Comparison of ENCODE assay signal across 12 cellular contexts in genomic region chr1:47624531-47624930, GRCh38.
DNase-seq lines count a peak whose midpoint lies in the region; ATAC-seq and TF ChIP-seq lines count a peak whose summit lies in the region.
"Had no signal": no experiment of that assay in that cellular context is flagged by ENCODE, and none has a peak within 500 bp of the region (broad histone marks: within the 10 kb centered on the region; RNA-seq: fewer than 3 reads in every experiment).

No MANE protein-coding gene starts in this region.

- H3K9me3 ChIP-seq in lung (ENCODE audit: control insufficient read depth in 2 of 2, insufficient read depth in 1 of 2, low read length in 1 of 2) = peaks cover 0 to 2% of the 10 kb centered on the region in 2 donors

- no peaks in the 10 kb centered on the region for H3K9me3 Mint-ChIP-seq in activated CD8-positive, alpha-beta memory T cell treated with anti-CD3 and anti-CD28 coated beads, Interleukin-2, amount 10 ng/mL, durations not matched to agents 7 days and 5 days (ENCODE audit: low read depth)
- H3K9me3 Mint-ChIP-seq in effector memory CD8-positive, alpha-beta T cell = no peaks in the 10 kb centered on the region
- H3K9me3 Mint-ChIP-seq: activated T-cell treated with anti-CD3 and anti-CD28 coated beads, Interleukin-2, amount 50 U/mL, for 4 hours had no signal

- H3K4me1 ChIP-seq in lung (ENCODE audit: control insufficient read depth in 2 of 2, insufficient read depth in 2 of 2, low read length in 2 of 2) = no peaks in the 10 kb centered on the region

- no peak overlapping the region for H3K27ac Mint-ChIP-seq in activated CD8-positive, alpha-beta memory T cell treated with anti-CD3 and anti-CD28 coated beads, Interleukin-2, amount 10 ng/mL, durations not matched to agents 7 days and 5 days
- H3K27ac Mint-ChIP-seq in effector memory CD8-positive, alpha-beta T cell = no peak overlapping the region
- H3K27ac Mint-ChIP-seq: naive thymus-derived CD4-positive, alpha-beta T cell had no signal

- DNase-seq in Daoy (ENCODE audit: low read depth) = peak; percentile 36
- peak; percentile 30 for DNase-seq in NCI-H1092 (lab: John Stamatoyannopoulos, UW)
- DNase-seq in activated CD8-positive, alpha-beta memory T cell treated with anti-CD3 and anti-CD28 coated beads, Interleukin-2, amount 10 ng/mL, durations not matched to agents 7 days and 5 days = peak; percentile 15
- peak; percentile 27 for DNase-seq in lung (ENCODE audit: low spot score)
- no peak for DNase-seq in caudate nucleus (lab: John Stamatoyannopoulos, UW)
- DNase-seq in effector memory CD8-positive, alpha-beta T cell = no peak
- DNase-seq: activated T-cell treated with anti-CD3 and anti-CD28 coated beads, Interleukin-2, amount 50 U/mL, for 4 hours; naive thymus-derived CD4-positive, alpha-beta T cell; NCI-H187 treated with DMSO at 0.1 percent for 48 hours; SW 1271 had no signal

- no peak overlapping the region for H3K27ac ChIP-seq in lung (ENCODE audit: low read depth in 1 of 2, low read length in 1 of 2)
- H3K27ac ChIP-seq in caudate nucleus (ENCODE audit: low read depth, low read length) = no peak overlapping the region

- peaks cover 4% of the 10 kb centered on the region for H3K27me3 Mint-ChIP-seq in activated CD8-positive, alpha-beta memory T cell treated with anti-CD3 and anti-CD28 coated beads, Interleukin-2, amount 10 ng/mL, durations not matched to agents 7 days and 5 days
- peaks cover 35 to 71% of the 10 kb centered on the region in 2 donors for H3K27me3 Mint-ChIP-seq in effector memory CD8-positive, alpha-beta T cell

- no peaks in the 10 kb centered on the region for H3K4me1 Mint-ChIP-seq in activated CD8-positive, alpha-beta memory T cell treated with anti-CD3 and anti-CD28 coated beads, Interleukin-2, amount 10 ng/mL, durations not matched to agents 7 days and 5 days
- H3K4me1 Mint-ChIP-seq in effector memory CD8-positive, alpha-beta T cell (ENCODE audit: low read depth in 2 of 2) = no peaks in the 10 kb centered on the region
- H3K4me1 Mint-ChIP-seq: naive thymus-derived CD4-positive, alpha-beta T cell had no signal

- H3K36me3 Mint-ChIP-seq in activated CD8-positive, alpha-beta memory T cell treated with anti-CD3 and anti-CD28 coated beads, Interleukin-2, amount 10 ng/mL, durations not matched to agents 7 days and 5 days = no peaks in the 10 kb centered on the region
- H3K36me3 Mint-ChIP-seq in effector memory CD8-positive, alpha-beta T cell (ENCODE audit: insufficient read depth) = peaks cover 4% of the 10 kb centered on the region
- H3K36me3 Mint-ChIP-seq: naive thymus-derived CD4-positive, alpha-beta T cell had no signal

- WGBS in lung, 2 donors = 49 to 68% methylated on average over 4 of the region's 4 CpGs

- no peak overlapping the region for H3K4me3 Mint-ChIP-seq in activated CD8-positive, alpha-beta memory T cell treated with anti-CD3 and anti-CD28 coated beads, Interleukin-2, amount 10 ng/mL, durations not matched to agents 7 days and 5 days
- H3K4me3 Mint-ChIP-seq in effector memory CD8-positive, alpha-beta T cell = no peak overlapping the region
- H3K4me3 Mint-ChIP-seq: activated T-cell treated with anti-CD3 and anti-CD28 coated beads, Interleukin-2, amount 50 U/mL, for 4 hours; naive thymus-derived CD4-positive, alpha-beta T cell had no signal

- no peaks in the 10 kb centered on the region for H3K36me3 ChIP-seq in lung (ENCODE audit: control insufficient read depth in 2 of 2, insufficient read depth in 2 of 2, low read length in 2 of 2)

- no peak overlapping the region for H3K4me3 ChIP-seq in lung

- no peak for ATAC-seq in activated CD8-positive, alpha-beta memory T cell treated with anti-CD3 and anti-CD28 coated beads, Interleukin-2, amount 10 ng/mL, durations not matched to agents 7 days and 5 days
- ATAC-seq in lung (ENCODE audit: insufficient read depth, low FRiP score) (no peak), HG02571 (IDR thresholded peaks at IDR 0.05; ENCODE audit: unreplicated experiment) (no peak), GM21619 (IDR thresholded peaks at IDR 0.05; ENCODE audit: unreplicated experiment) (no peak)
- no peak for ATAC-seq in effector memory CD8-positive, alpha-beta T cell (replicated peaks)
- ATAC-seq: activated T-cell treated with anti-CD3 and anti-CD28 coated beads, Interleukin-2, amount 50 U/mL, for 4 hours; naive thymus-derived CD4-positive, alpha-beta T cell had no signal

- H3K27me3 ChIP-seq in lung (ENCODE audit: control insufficient read depth, insufficient read depth) = no peaks in the 10 kb centered on the region

- CTCF ChIA-PET in activated CD8-positive, alpha-beta memory T cell treated with anti-CD3 and anti-CD28 coated beads, Interleukin-2, amount 10 ng/mL, durations not matched to agents 7 days and 5 days (lab: Charles Lee) = no interaction called here

- TF ChIP-seq CTCF in lung (IDR thresholded peaks at IDR 0.05; ENCODE audit: control extremely low read depth, extremely low read depth) = no peak

Comparison
In these comparisons a context has a peak if more than half of its experiments do, and no peak if none do; other contexts are left out.
1. DNase-seq: peak in Daoy (single experiment), NCI-H1092 (single experiment), activated CD8-positive, alpha-beta memory T cell treated with anti-CD3 and anti-CD28 coated beads, Interleukin-2, amount 10 ng/mL, durations not matched to agents 7 days and 5 days (single experiment) and lung (single experiment); none in caudate nucleus (0 of 61) and effector memory CD8-positive, alpha-beta T cell (0 of 3).